30 cellular contexts compared by ENCODE assay signal in genomic region chr2:144745424-144745823, GRCh38.
"Had no signal": no experiment of that assay in that cellular context is flagged by ENCODE, and none has a peak within 500 bp of the region (broad histone marks: within the 10 kb centered on the region; RNA-seq: fewer than 3 reads in every experiment).

No MANE protein-coding gene starts in this region.

- H3K4me3 Mint-ChIP-seq: activated CD4-positive, alpha-beta memory T cell treated with anti-CD3 and anti-CD28 coated beads, Interleukin-2, amount 10 ng/mL, durations not matched to agents 7 days and 5 days; activated CD4-positive, alpha-beta T cell treated with anti-CD3 and anti-CD28 coated beads, Interleukin-2, amount 10 ng/mL, durations not matched to agents 7 days and 5 days; activated naive CD4-positive, alpha-beta T cell treated with anti-CD3 and anti-CD28 coated beads, Interleukin-2, amount 10 ng/mL, durations not matched to agents 7 days and 5 days; activated naive CD8-positive, alpha-beta T cell treated with anti-CD3 and anti-CD28 coated beads, Interleukin-2, amount 10 ng/mL, durations not matched to agents 7 days and 5 days; activated T-cell treated with anti-CD3 and anti-CD28 coated beads, Interleukin-2, amount 50 U/mL, for 24 hours; activated T-cell treated with anti-CD3 and anti-CD28 coated beads, Interleukin-2, amount 50 U/mL, for 72 hours; brain; effector memory CD8-positive, alpha-beta T cell; WTC11 had no signal

- H3K4me1 Mint-ChIP-seq: activated CD4-positive, alpha-beta memory T cell treated with anti-CD3 and anti-CD28 coated beads, Interleukin-2, amount 10 ng/mL, durations not matched to agents 7 days and 5 days; activated CD4-positive, alpha-beta T cell treated with anti-CD3 and anti-CD28 coated beads, Interleukin-2, amount 10 ng/mL, durations not matched to agents 7 days and 5 days; activated naive CD4-positive, alpha-beta T cell treated with anti-CD3 and anti-CD28 coated beads, Interleukin-2, amount 10 ng/mL, durations not matched to agents 7 days and 5 days; activated naive CD8-positive, alpha-beta T cell treated with anti-CD3 and anti-CD28 coated beads, Interleukin-2, amount 10 ng/mL, durations not matched to agents 7 days and 5 days; brain; WTC11 had no signal

- ATAC-seq: activated naive CD4-positive, alpha-beta T cell treated with anti-CD3 and anti-CD28 coated beads, Interleukin-2, amount 50 U/mL, for 72 hours; activated T-cell treated with anti-CD3 and anti-CD28 coated beads, Interleukin-2, amount 50 U/mL, for 72 hours; effector memory CD8-positive, alpha-beta T cell; esophagus mucosa; heart left ventricle; WTC11 had no signal

- H3K36me3 Mint-ChIP-seq: activated naive CD4-positive, alpha-beta T cell treated with anti-CD3 and anti-CD28 coated beads, Interleukin-2, amount 10 ng/mL, durations not matched to agents 7 days and 5 days; activated naive CD8-positive, alpha-beta T cell treated with anti-CD3 and anti-CD28 coated beads, Interleukin-2, amount 10 ng/mL, durations not matched to agents 7 days and 5 days had no signal

- H3K27ac Mint-ChIP-seq: activated CD4-positive, alpha-beta memory T cell treated with anti-CD3 and anti-CD28 coated beads, Interleukin-2, amount 10 ng/mL, durations not matched to agents 7 days and 5 days; activated CD4-positive, alpha-beta T cell treated with anti-CD3 and anti-CD28 coated beads, Interleukin-2, amount 10 ng/mL, durations not matched to agents 7 days and 5 days; activated naive CD4-positive, alpha-beta T cell treated with anti-CD3 and anti-CD28 coated beads, Interleukin-2, amount 10 ng/mL, durations not matched to agents 7 days and 5 days; activated naive CD4-positive, alpha-beta T cell treated with anti-CD3 and anti-CD28 coated beads, Interleukin-2, amount 50 U/mL, for 72 hours; activated naive CD8-positive, alpha-beta T cell treated with anti-CD3 and anti-CD28 coated beads, Interleukin-2, amount 10 ng/mL, durations not matched to agents 7 days and 5 days; activated T-cell treated with anti-CD3 and anti-CD28 coated beads, Interleukin-2, amount 50 U/mL, for 24 hours; activated T-cell treated with anti-CD3 and anti-CD28 coated beads, Interleukin-2, amount 50 U/mL, for 72 hours; brain; effector memory CD8-positive, alpha-beta T cell; WTC11 had no signal

- H3K4me1 ChIP-seq: ascending aorta, breast epithelium, heart left ventricle had no signal

- H3K27me3 Mint-ChIP-seq: activated CD4-positive, alpha-beta memory T cell treated with anti-CD3 and anti-CD28 coated beads, Interleukin-2, amount 10 ng/mL, durations not matched to agents 7 days and 5 days; activated CD4-positive, alpha-beta T cell treated with anti-CD3 and anti-CD28 coated beads, Interleukin-2, amount 10 ng/mL, durations not matched to agents 7 days and 5 days; activated naive CD4-positive, alpha-beta T cell treated with anti-CD3 and anti-CD28 coated beads, Interleukin-2, amount 10 ng/mL, durations not matched to agents 7 days and 5 days; activated naive CD8-positive, alpha-beta T cell treated with anti-CD3 and anti-CD28 coated beads, Interleukin-2, amount 10 ng/mL, durations not matched to agents 7 days and 5 days; effector memory CD8-positive, alpha-beta T cell had no signal

- H3K4me3 ChIP-seq: ascending aorta, breast epithelium, cardiac muscle cell, coronary artery, heart left ventricle had no signal

- H3K27me3 ChIP-seq: ascending aorta, breast epithelium, cardiac muscle cell, heart left ventricle had no signal

- H3K27ac ChIP-seq: ascending aorta, breast epithelium, cardiac muscle cell, coronary artery, heart left ventricle, VCaP had no signal

- DNase-seq: activated CD4-positive, alpha-beta memory T cell treated with anti-CD3 and anti-CD28 coated beads, Interleukin-2, amount 10 ng/mL, durations not matched to agents 7 days and 5 days; activated CD4-positive, alpha-beta T cell treated with anti-CD3 and anti-CD28 coated beads for 1 hour; activated CD4-positive, alpha-beta T cell treated with anti-CD3 and anti-CD28 coated beads for 4 hours; activated CD4-positive, alpha-beta T cell treated with anti-CD3 and anti-CD28 coated beads, Interleukin-2, amount 10 ng/mL, durations not matched to agents 7 days and 5 days; activated CD4-positive, alpha-beta T cell treated with anti-CD3 and anti-CD28 coated beads, Interleukin-2, amount 50 U/mL, for 4 hours; activated CD8-positive, alpha-beta memory T cell treated with anti-CD3 and anti-CD28 coated beads, Interleukin-2, amount 50 U/mL, for 48 hours; activated gamma-delta T cell; activated naive CD4-positive, alpha-beta T cell; activated naive CD4-positive, alpha-beta T cell treated with anti-CD3 and anti-CD28 coated beads, Interleukin-2, amount 10 ng/mL, durations not matched to agents 7 days and 5 days; activated naive CD8-positive, alpha-beta T cell treated with anti-CD3 and anti-CD28 coated beads, Interleukin-2, amount 10 ng/mL, durations not matched to agents 7 days and 5 days; activated T-cell treated with anti-CD3 and anti-CD28 coated beads for 4 hours; activated T-cell treated with anti-CD3 and anti-CD28 coated beads, Interleukin-2, amount 50 U/mL, for 24 hours; activated T-cell treated with anti-CD3 and anti-CD28 coated beads, Interleukin-2, amount 50 U/mL, for 72 hours; central memory CD4-positive, alpha-beta T cell; cerebellar nuclear complex; effector CD4-positive, alpha-beta T cell; effector memory CD8-positive, alpha-beta T cell; foreskin fibroblast; glutamatergic neuron; heart left ventricle; T-helper 2 cell had no signal

- H3K36me3 ChIP-seq: ascending aorta, breast epithelium, cardiac muscle cell, heart left ventricle had no signal
